ENCODE assay signal across 17 cellular contexts in the genomic region with DNA sequence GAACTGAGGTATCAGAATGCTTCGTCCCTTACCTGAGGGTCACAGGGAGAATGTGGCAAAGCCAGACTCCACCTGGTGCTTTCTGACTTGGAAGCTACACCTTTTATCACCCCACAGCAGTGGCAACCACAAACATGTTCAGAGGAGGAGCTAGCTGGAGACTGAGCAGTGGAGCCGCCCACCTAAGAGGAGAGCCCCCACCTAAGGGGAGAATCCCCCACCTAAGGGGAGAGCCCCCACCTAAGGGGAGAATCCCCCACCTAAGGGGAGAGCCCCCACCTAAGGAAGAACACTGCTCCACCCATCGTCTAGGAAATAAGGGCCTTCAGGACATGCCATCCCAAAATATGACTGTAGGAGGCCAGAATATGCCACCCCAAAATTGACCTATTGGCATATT. TPM values are rescaled to one million over a fixed set of nuclear protein-coding genes. Genes with fewer than 3 reads are reported as not detected.
"Had no signal": no experiment of that assay in that cellular context is flagged by ENCODE, and none has a peak within 500 bp of the region (broad histone marks: within the 10 kb centered on the region; RNA-seq: fewer than 3 reads in every experiment).

No MANE protein-coding gene starts in this region.

- H3K9me3 Mint-ChIP-seq: naive thymus-derived CD8-positive, alpha-beta T cell; stimulated activated naive CD8-positive, alpha-beta T cell treated with anti-CD3 and anti-CD28 coated beads, Interleukin-15, Interleukin-2, amounts not matched to agents 100 ng/mL and 50 ng/mL, for 24 hours had no signal

- DNase-seq: central memory CD4-positive, alpha-beta T cell; effector memory CD4-positive, alpha-beta T cell; heart right ventricle; hypothalamus; kidney glomerular epithelial cell; mesendoderm; naive thymus-derived CD8-positive, alpha-beta T cell; nucleus accumbens; ovary; sigmoid colon; testis had no signal

- H3K27ac Mint-ChIP-seq: neural progenitor cell; stimulated activated naive CD8-positive, alpha-beta T cell treated with anti-CD3 and anti-CD28 coated beads, Interleukin-15, Interleukin-2, amounts not matched to agents 100 ng/mL and 50 ng/mL, for 24 hours had no signal

- H3K36me3 Mint-ChIP-seq: naive thymus-derived CD8-positive, alpha-beta T cell; neural progenitor cell had no signal

- H3K4me1 Mint-ChIP-seq: neural progenitor cell had no signal

- ATAC-seq: esophagus mucosa, heart right ventricle had no signal

- H3K4me3 Mint-ChIP-seq: neural progenitor cell; stimulated activated naive CD8-positive, alpha-beta T cell treated with anti-CD3 and anti-CD28 coated beads, Interleukin-15, Interleukin-2, amounts not matched to agents 100 ng/mL and 50 ng/mL, for 24 hours had no signal

RNA-seq across cellular contexts. Expression of gene SLC52A3, which starts 4.0 kb away (rescaled TPM):
- total RNA-seq: fibroblast of lung, glomerular endothelial cell, mononuclear cell had no signal
